Comparison of ENCODE assay signal across 17 cellular contexts in the genomic region with DNA sequence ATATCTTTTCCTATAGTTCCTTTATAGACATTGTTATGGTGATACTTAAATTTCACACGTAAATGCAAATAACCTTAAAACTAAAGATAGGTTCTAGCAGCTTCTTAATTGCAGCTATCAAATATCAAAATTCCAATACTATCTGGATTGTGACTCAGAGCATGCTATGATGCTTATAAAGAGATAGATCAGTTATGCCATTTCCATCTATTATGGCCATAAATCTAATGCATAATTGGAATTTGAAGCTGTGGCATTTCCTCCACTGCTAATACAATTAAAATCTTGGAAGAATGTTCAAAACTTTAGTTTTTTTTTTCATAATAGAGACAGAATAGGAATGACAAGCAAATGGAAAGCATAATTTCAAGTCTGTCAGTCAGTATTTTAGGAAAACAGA.
A peak's percentile ranks its signal among the peaks of the same experiment; 100 is the strongest.
DNase-seq lines count a peak whose midpoint lies in the region; ATAC-seq and TF ChIP-seq lines count a peak whose summit lies in the region.
"Had no signal": no experiment of that assay in that cellular context is flagged by ENCODE, and none has a peak within 500 bp of the region (broad histone marks: within the 10 kb centered on the region; RNA-seq: fewer than 3 reads in every experiment).

No MANE protein-coding gene starts in this region.

- peaks cover 4% of the 10 kb centered on the region for H3K27me3 ChIP-seq in A673 (replicated peaks; ENCODE audit: insufficient read depth, low read depth, low read length, poor library complexity)
- H3K27me3 ChIP-seq in HCT116 (ENCODE audit: insufficient read depth, low read length) = no peaks in the 10 kb centered on the region
- H3K27me3 ChIP-seq: BE2C; BLaER1 treated with 17β-estradiol and CSF1 and Interleukin-3, amounts not matched to agents 10 nM and 100 nM had no signal

- RAD21 ChIA-PET in HCT116 (lab: Charles Lee; ENCODE audit: low non-redundant PET in 1 of 2, low total read pairs in 2 of 2, uncharacterized antibody in 2 of 2, unreplicated experiment in 2 of 2) = no interaction called here

- H4K20me1 ChIP-seq in HCT116 (ENCODE audit: insufficient read depth) = no peaks in the 10 kb centered on the region
- H4K20me1 ChIP-seq: BLaER1 treated with 17β-estradiol and CSF1 and Interleukin-3, amounts not matched to agents 10 nM and 100 nM had no signal

- peak; percentile 31 for DNase-seq in A673 (ENCODE audit: low spot score)
- DNase-seq in HCT116 (ENCODE audit: low read depth, low spot score) = no peak
- DNase-seq in NK-92 (lab: John Stamatoyannopoulos, UW; ENCODE audit: unreplicated experiment) = no peak
- no peak for DNase-seq in nucleus accumbens (lab: John Stamatoyannopoulos, UW)
- no peak for DNase-seq in activated CD8-positive, alpha-beta T cell treated with anti-CD3 and anti-CD28 coated beads, Interleukin-2, amount 10 ng/mL, durations not matched to agents 7 days and 5 days
- DNase-seq: ACHN; AML-193; BE2C; CD4-positive, alpha-beta T cell; CD8-positive, alpha-beta memory T cell; DMS 273 treated with DMSO at 0.1 percent for 48 hours; DMS79; GOT3 had no signal

- CTCF ChIA-PET in A673 (lab: Charles Lee) (no interaction called here), HCT116 (lab: Charles Lee) (no interaction called here)
- CTCF ChIA-PET in activated CD8-positive, alpha-beta T cell treated with anti-CD3 and anti-CD28 coated beads, Interleukin-2, amount 10 ng/mL, durations not matched to agents 7 days and 5 days (lab: Charles Lee) = no interaction called here

- no peak for TF ChIP-seq RAD21 in HCT116 (IDR thresholded peaks at IDR 0.05; ENCODE audit: low read depth)

- H3K9me2 ChIP-seq in HCT116 (ENCODE audit: insufficient read depth) = no peaks in the 10 kb centered on the region

- H3K4me1 ChIP-seq in A673 (ENCODE audit: insufficient read depth, low read length, poor library complexity, severe bottlenecking) (peaks cover 19% of the 10 kb centered on the region), HCT116 (ENCODE audit: control insufficient read depth in 1 of 2, insufficient read depth in 2 of 2, low read length in 2 of 2) (peaks cover 7 to 21% of the 10 kb centered on the region in 2 experiments)
- H3K4me1 ChIP-seq: BE2C; BLaER1 treated with 17β-estradiol and CSF1 and Interleukin-3, amounts not matched to agents 10 nM and 100 nM had no signal

- TF ChIP-seq CTCF in A673 (conservative IDR thresholded peaks at IDR 0.05; ENCODE audit: low read depth, low read length) (no peak), HCT116 (IDR thresholded peaks at IDR 0.05 in 2 of 3, conservative IDR thresholded peaks at IDR 0.05 in 1 of 3; ENCODE audit: borderline replicate concordance in 1 of 3, insufficient read depth in 1 of 3, low read depth in 2 of 3, low read length in 2 of 3) (no peak)

- no peak overlapping the region for H3K27ac Mint-ChIP-seq in activated CD8-positive, alpha-beta T cell treated with anti-CD3 and anti-CD28 coated beads, Interleukin-2, amount 10 ng/mL, durations not matched to agents 7 days and 5 days
- H3K27ac Mint-ChIP-seq: CD14-positive monocyte; CD4-positive, alpha-beta T cell; CD8-positive, alpha-beta memory T cell had no signal

- H3K9ac ChIP-seq in HCT116 (ENCODE audit: low read length) = no peak overlapping the region
- H3K9ac ChIP-seq: BLaER1 treated with 17β-estradiol and CSF1 and Interleukin-3, amounts not matched to agents 10 nM and 100 nM had no signal

- BruUV-seq in A673 (replicated peaks; lab: Mats Ljungman, UMichigan) (no TSS peak), HCT116 (replicated peaks; lab: Mats Ljungman, UMichigan) (no TSS peak)

- intact Hi-C loops in A673 (cut with micrococcal nuclease; ENCODE audit: unreplicated experiment) = no loop called here
- intact Hi-C loops in HCT116 (cut with micrococcal nuclease) = no loop called here

- H3K9me3 Mint-ChIP-seq in activated CD8-positive, alpha-beta T cell treated with anti-CD3 and anti-CD28 coated beads, Interleukin-2, amount 10 ng/mL, durations not matched to agents 7 days and 5 days (ENCODE audit: insufficient read depth) = no peaks in the 10 kb centered on the region
- H3K9me3 Mint-ChIP-seq: CD4-positive, alpha-beta T cell; CD8-positive, alpha-beta memory T cell had no signal

- H3K79me2 ChIP-seq in HCT116 (ENCODE audit: insufficient read depth, low read length) = no peaks in the 10 kb centered on the region

- H3K4me1 Mint-ChIP-seq in activated CD8-positive, alpha-beta T cell treated with anti-CD3 and anti-CD28 coated beads, Interleukin-2, amount 10 ng/mL, durations not matched to agents 7 days and 5 days (ENCODE audit: low read depth) = no peaks in the 10 kb centered on the region
- H3K4me1 Mint-ChIP-seq: CD14-positive monocyte; CD8-positive, alpha-beta memory T cell had no signal

- H3K4me2 ChIP-seq in HCT116 (ENCODE audit: low read length) = no peak overlapping the region
- H3K4me2 ChIP-seq: BLaER1 treated with 17β-estradiol and CSF1 and Interleukin-3, amounts not matched to agents 10 nM and 100 nM had no signal

- no peaks in the 10 kb centered on the region for H3K27me3 Mint-ChIP-seq in activated CD8-positive, alpha-beta T cell treated with anti-CD3 and anti-CD28 coated beads, Interleukin-2, amount 10 ng/mL, durations not matched to agents 7 days and 5 days (ENCODE audit: low read depth)
- H3K27me3 Mint-ChIP-seq: CD4-positive, alpha-beta T cell; CD8-positive, alpha-beta memory T cell had no signal

- no peaks in the 10 kb centered on the region for H3K36me3 Mint-ChIP-seq in activated CD8-positive, alpha-beta T cell treated with anti-CD3 and anti-CD28 coated beads, Interleukin-2, amount 10 ng/mL, durations not matched to agents 7 days and 5 days (ENCODE audit: low read depth)
- H3K36me3 Mint-ChIP-seq: CD14-positive monocyte; CD8-positive, alpha-beta memory T cell had no signal

- H3K4me3 Mint-ChIP-seq in activated CD8-positive, alpha-beta T cell treated with anti-CD3 and anti-CD28 coated beads, Interleukin-2, amount 10 ng/mL, durations not matched to agents 7 days and 5 days = no peak overlapping the region
- H3K4me3 Mint-ChIP-seq: CD14-positive monocyte; CD4-positive, alpha-beta T cell; CD8-positive, alpha-beta memory T cell had no signal

- H3K36me3 ChIP-seq in A673 (ENCODE audit: insufficient read depth, low read length, poor library complexity, severe bottlenecking) = no peaks in the 10 kb centered on the region
- no peaks in the 10 kb centered on the region for H3K36me3 ChIP-seq in HCT116 (ENCODE audit: control insufficient read depth in 1 of 2, insufficient read depth in 2 of 2, low read length in 2 of 2)
- H3K36me3 ChIP-seq: BE2C; BLaER1 treated with 17β-estradiol and CSF1 and Interleukin-3, amounts not matched to agents 10 nM and 100 nM; HAP-1 had no signal

- H3K27ac ChIP-seq in A673 (ENCODE audit: low read depth, low read length, poor library complexity, severe bottlenecking) = no peak overlapping the region
- no peak overlapping the region for H3K27ac ChIP-seq in HCT116 (ENCODE audit: low read depth, low read length)
- H3K27ac ChIP-seq: BLaER1 treated with 17β-estradiol and CSF1 and Interleukin-3, amounts not matched to agents 10 nM and 100 nM had no signal

- no peak for TF ChIP-seq POLR2A in HCT116 (IDR thresholded peaks at IDR 0.05; ENCODE audit: borderline replicate concordance, extremely low read depth, insufficient read depth, insufficient read length)

- H2AFZ ChIP-seq in HCT116 (ENCODE audit: low read depth, low read length, poor library complexity, severe bottlenecking) = peak overlapping the region; percentile 70

- POLR2A ChIA-PET in A673 (lab: Charles Lee; ENCODE audit: low non-redundant PET) = interaction anchor here (0.6 to 0.7 kb wide), 2 partner anchors 93 to 702 kb away, joined by 3 to 6 read pairs; no protein-coding TSS in a partner anchor
- POLR2A ChIA-PET in HCT116 (lab: Charles Lee) = no interaction called here
- POLR2A ChIA-PET in activated CD8-positive, alpha-beta T cell treated with anti-CD3 and anti-CD28 coated beads, Interleukin-2, amount 10 ng/mL, durations not matched to agents 7 days and 5 days (lab: Charles Lee) = no interaction called here

- H3K4me3 ChIP-seq in A673 (ENCODE audit: low read depth, low read length, poor library complexity, severe bottlenecking) = no peak overlapping the region
- no peak overlapping the region for H3K4me3 ChIP-seq in HCT116 (replicated peaks in 1 of 2; ENCODE audit: low read depth in 1 of 2, low read length in 2 of 2)
- H3K4me3 ChIP-seq: BLaER1 treated with 17β-estradiol and CSF1 and Interleukin-3, amounts not matched to agents 10 nM and 100 nM; HAP-1 had no signal

- ATAC-seq in HCT116 (no peak), SK-N-SH treated with all-trans-retinoic acid at 6 μM for 48 hours (peak; percentile 51)
- ATAC-seq in activated CD8-positive, alpha-beta T cell treated with anti-CD3 and anti-CD28 coated beads, Interleukin-2, amount 10 ng/mL, durations not matched to agents 7 days and 5 days = no peak

- H3K9me3 ChIP-seq in A673 (ENCODE audit: low read depth, low read length, poor library complexity, severe bottlenecking) (no peaks in the 10 kb centered on the region), HCT116 (ENCODE audit: control insufficient read depth in 1 of 2, insufficient read depth in 1 of 2, low read depth in 1 of 2, low read length in 2 of 2) (no peaks in the 10 kb centered on the region)
- H3K9me3 ChIP-seq: BE2C; BLaER1 treated with 17β-estradiol and CSF1 and Interleukin-3, amounts not matched to agents 10 nM and 100 nM; HAP-1 had no signal

TF ChIP-seq in HCT116, 20 proteins besides CTCF, POLR2A, EP300 and RAD21 (continues in another document):
- no peak for TF ChIP-seq ATF3 (IDR thresholded peaks at IDR 0.05)
- TF ChIP-seq JUND (IDR thresholded peaks at IDR 0.05) = no peak
- TF ChIP-seq SRF (IDR thresholded peaks at IDR 0.05; ENCODE audit: low read depth) = no peak
- TF ChIP-seq YY1 (IDR thresholded peaks at IDR 0.05; ENCODE audit: extremely low read depth, insufficient replicate concordance, low read depth, low read length) = no peak

TF ChIP-seq in SK-N-SH treated with all-trans-retinoic acid at 6 μM for 48 hours, 23 proteins besides CTCF, POLR2A, EP300 and RAD21 (continues in another document):
- TF ChIP-seq PPARA (CRISPR knock-in tag; IDR thresholded peaks at IDR 0.05; ENCODE audit: borderline replicate concordance) (no peak), ZNF8 (CRISPR knock-in tag; IDR thresholded peaks at IDR 0.05) (no peak), ZC3H10 (CRISPR knock-in tag; IDR thresholded peaks at IDR 0.05) (no peak), ARNTL (CRISPR knock-in tag; IDR thresholded peaks at IDR 0.05; ENCODE audit: borderline replicate concordance, low read depth) (no peak)
